Comparison of ENCODE assay signal across 16 cellular contexts in the genomic region with DNA sequence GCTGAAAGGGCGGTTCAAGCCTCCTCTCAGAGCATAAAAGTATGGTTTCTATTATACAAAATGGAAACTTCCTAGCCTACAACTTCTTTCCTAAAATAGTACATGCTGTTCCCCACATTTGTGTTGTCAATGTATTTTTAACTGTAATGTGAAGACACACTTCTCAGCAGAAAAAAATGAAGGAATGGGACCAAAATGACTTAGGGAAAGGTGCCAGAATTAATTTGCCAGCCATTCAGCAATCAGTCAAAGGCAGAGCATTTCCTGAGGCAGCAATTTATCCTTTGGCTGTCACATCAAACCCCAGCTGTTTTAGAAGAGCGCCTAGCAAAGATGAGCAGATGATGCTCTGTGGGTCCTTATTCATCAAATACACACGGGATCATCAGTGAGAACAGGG.
A peak's percentile ranks its signal among the peaks of the same experiment; 100 is the strongest.
DNase-seq lines count a peak whose midpoint lies in the region; TF ChIP-seq lines count a peak whose summit lies in the region.
"Had no signal": no experiment of that assay in that cellular context is flagged by ENCODE, and none has a peak within 500 bp of the region (broad histone marks: within the 10 kb centered on the region; RNA-seq: fewer than 3 reads in every experiment).

No MANE protein-coding gene starts in this region.

- no peaks in the 10 kb centered on the region for H3K27me3 ChIP-seq in esophagus muscularis mucosa

- peaks cover 0 to 15% (median 11%) of the 10 kb centered on the region in 4 donors for H3K4me1 ChIP-seq in esophagus muscularis mucosa

- no peak for TF ChIP-seq CTCF in esophagus muscularis mucosa (IDR thresholded peaks at IDR 0.05)

- intact Hi-C loops in esophagus muscularis mucosa (cut with DNase I), result no loop called here

- no peaks in the 10 kb centered on the region for H3K36me3 ChIP-seq in esophagus muscularis mucosa

- H3K27ac ChIP-seq in esophagus muscularis mucosa (replicated peaks in 1 of 4), result no peak overlapping the region

- WGBS in esophagus muscularis mucosa, result 89% methylated on average over 3 of the region's 3 CpGs

- no peaks in the 10 kb centered on the region for H3K9me3 ChIP-seq in esophagus muscularis mucosa

- H3K4me3 ChIP-seq in esophagus muscularis mucosa, result no peak overlapping the region
- H3K4me3 ChIP-seq: K562 had no signal

- TF ChIP-seq EP300 in esophagus muscularis mucosa (IDR thresholded peaks at IDR 0.05), result no peak

- DNase-seq in NCI-H748 (lab: John Stamatoyannopoulos, UW; ENCODE audit: unreplicated experiment) (peak; percentile 21), NCI-H748 treated with DMSO at 0.1 percent for 48 hours (lab: John Stamatoyannopoulos, UW) (no peak), NCI-H69 (lab: John Stamatoyannopoulos, UW) (peak; percentile 30), myocyte (ENCODE audit: low read depth) (peak; percentile 23), DMS 273 treated with DMSO at 0.1 percent for 48 hours (lab: John Stamatoyannopoulos, UW) (no peak), esophagus muscularis mucosa (ENCODE audit: extremely low spot score) (no peak), medulla oblongata (ENCODE audit: extremely low spot score) (no peak)
- DNase-seq: H7, MM.1S, NCI-H1048, NCI-H1436, NCI-H2029, NCI-H226, NCI-H510A treated with DMSO at 0.1 percent for 48 hours, Right ventricle myocardium superior had no signal

- TF ChIP-seq POLR2A in esophagus muscularis mucosa (IDR thresholded peaks at IDR 0.05; ENCODE audit: low read depth), result no peak

Comparison
In these comparisons a context has a peak if more than half of its experiments do, and no peak if none do; other contexts are left out.
1. DNase-seq: peak in NCI-H748 (single experiment), NCI-H69 (single experiment) and myocyte (single experiment); none in NCI-H748 treated with DMSO at 0.1 percent for 48 hours (single experiment), DMS 273 treated with DMSO at 0.1 percent for 48 hours (single experiment), esophagus muscularis mucosa (single experiment) and medulla oblongata (single experiment).